In genomic region chr2:10278763-10279471, GRCh38 we compare ENCODE assay signal across 1 cellular context.
TF ChIP-seq lines count a peak whose summit lies in the region.

No MANE protein-coding gene starts in this region.

TF ChIP-seq in A549, 52 proteins besides CTCF, POLR2A, EP300 and RAD21 (continued from another document):
- TF ChIP-seq JUN (IDR thresholded peaks at IDR 0.05) = no peak
- TF ChIP-seq KDM1A (IDR thresholded peaks at IDR 0.05; ENCODE audit: low read depth) = no peak
- no peak for TF ChIP-seq FOXS1 (CRISPR knock-in tag; IDR thresholded peaks at IDR 0.05)
- no peak for TF ChIP-seq PHF8 (IDR thresholded peaks at IDR 0.05; ENCODE audit: borderline replicate concordance, low read depth)
